In the genomic region with DNA sequence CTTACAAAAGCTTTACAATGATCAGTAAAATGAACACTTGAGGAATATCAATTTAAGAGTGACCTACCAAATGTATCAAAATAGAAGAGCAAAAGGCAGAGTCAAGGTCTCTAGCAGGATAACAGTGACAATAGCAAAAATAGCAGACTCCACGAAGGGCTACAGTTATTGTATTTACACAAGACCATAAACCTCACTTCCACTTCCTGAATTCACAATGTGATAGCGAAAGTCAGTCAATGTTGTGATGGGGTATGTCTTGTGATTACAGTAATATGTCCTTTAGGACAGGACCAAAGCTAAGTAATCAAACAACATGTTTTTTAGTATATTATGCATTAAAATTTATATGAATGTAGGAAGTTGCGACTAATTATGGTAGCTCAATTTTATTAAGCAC, we compare ENCODE assay signal across 14 cellular contexts.
DNase-seq lines count a peak whose midpoint lies in the region; ATAC-seq and TF ChIP-seq lines count a peak whose summit lies in the region.
"Had no signal": no experiment of that assay in that cellular context is flagged by ENCODE, and none has a peak within 500 bp of the region (broad histone marks: within the 10 kb centered on the region; RNA-seq: fewer than 3 reads in every experiment).

No MANE protein-coding gene starts in this region.

- ATAC-seq in GM18870 (IDR thresholded peaks at IDR 0.05; ENCODE audit: unreplicated experiment) (peak; percentile 91), GM21723 (IDR thresholded peaks at IDR 0.05; ENCODE audit: unreplicated experiment) (peak; percentile 87), HG03135 (IDR thresholded peaks at IDR 0.05; ENCODE audit: unreplicated experiment) (peak; percentile 82)
- ATAC-seq: natural killer cell had no signal

- H3K4me1 ChIP-seq in PC-9 (replicated peaks; ENCODE audit: insufficient read depth) (no peaks in the 10 kb centered on the region), stomach (no peaks in the 10 kb centered on the region)
- H3K4me1 ChIP-seq: tibial nerve had no signal

- no peaks in the 10 kb centered on the region for H3F3A ChIP-seq in PC-9 (ENCODE audit: insufficient read depth, low read depth)

- no peak overlapping the region for H3K4me2 ChIP-seq in PC-9

- no peak for TF ChIP-seq EP300 in stomach (IDR thresholded peaks at IDR 0.05)

- WGBS in stomach, 5 donors = 62 to 69% (median 62%) methylated on average over 3 of the region's 3 CpGs

- no peaks in the 10 kb centered on the region for H3K9me2 ChIP-seq in PC-9 (ENCODE audit: insufficient read depth)

- H3K9me3 ChIP-seq in PC-9 (ENCODE audit: insufficient read depth, low read depth) (no peaks in the 10 kb centered on the region), stomach (peaks cover 3 to 41% (median 16%) of the 10 kb centered on the region in 4 donors)

- H3K27ac ChIP-seq in PC-9 (no peak overlapping the region), stomach (no peak overlapping the region)
- H3K27ac ChIP-seq: SK-N-MC, tibial nerve had no signal

- H3K36me3 ChIP-seq in PC-9 (ENCODE audit: low read depth) (no peaks in the 10 kb centered on the region), H7 (replicated peaks; ENCODE audit: control insufficient read depth, insufficient read depth, low read length) (no peaks in the 10 kb centered on the region), stomach (no peaks in the 10 kb centered on the region)
- H3K36me3 ChIP-seq: tibial nerve had no signal

- H3K4me3 ChIP-seq in PC-9 = no peak overlapping the region
- no peak overlapping the region for H3K4me3 ChIP-seq in H7 (ENCODE audit: insufficient read depth, low read depth, low read length)
- H3K4me3 ChIP-seq in stomach = no peak overlapping the region
- H3K4me3 ChIP-seq: SK-N-MC, tibial nerve had no signal

- CTCF ChIA-PET in PC-9 (lab: Charles Lee) = no interaction called here

- TF ChIP-seq POLR2A in stomach (IDR thresholded peaks at IDR 0.05) = no peak

- POLR2A ChIA-PET in PC-9 (lab: Charles Lee; ENCODE audit: unreplicated experiment) = no interaction called here

- H2AFZ ChIP-seq in PC-9 = no peak overlapping the region

- H4K20me1 ChIP-seq in PC-9 (ENCODE audit: insufficient read depth) = no peaks in the 10 kb centered on the region

- H3K27me3 ChIP-seq in PC-9 (ENCODE audit: insufficient read depth, low read depth) = no peaks in the 10 kb centered on the region
- H3K27me3 ChIP-seq in H7 (ENCODE audit: control insufficient read depth, insufficient read depth, low read length) = no peaks in the 10 kb centered on the region
- no peaks in the 10 kb centered on the region for H3K27me3 ChIP-seq in stomach
- H3K27me3 ChIP-seq: tibial nerve had no signal

- TF ChIP-seq CTCF in PC-9 (conservative IDR thresholded peaks at IDR 0.05) = no peak
- no peak for TF ChIP-seq CTCF in stomach (IDR thresholded peaks at IDR 0.05)

- H3K79me2 ChIP-seq in PC-9 (ENCODE audit: low read depth) = no peaks in the 10 kb centered on the region

- DNase-seq in SIG-M5 treated with dmso at 0.1 percent for 504 hours (lab: John Stamatoyannopoulos, UW; ENCODE audit: unreplicated experiment) (peak; percentile 78), PC-9 (no peak), H7 (no peak), NCI-H2196 (lab: John Stamatoyannopoulos, UW; ENCODE audit: unreplicated experiment) (no peak), stomach (no peak)
- DNase-seq: activated CD4-positive, alpha-beta T cell treated with anti-CD3 and anti-CD28 coated beads, Interleukin-2, amount 50 U/mL, for 1 hour; activated naive CD4-positive, alpha-beta T cell; natural killer cell; NCI-H510A treated with DMSO at 0.1 percent for 48 hours had no signal

- BruUV-seq in PC-9 (replicated peaks; lab: Mats Ljungman, UMichigan) = no TSS peak

- intact Hi-C loops in PC-9 (cut with micrococcal nuclease; ENCODE audit: unreplicated experiment) = no loop called here
- intact Hi-C loops in stomach (cut with DNase I; ENCODE audit: low total_unique reads) = no loop called here
